In the genomic region with DNA sequence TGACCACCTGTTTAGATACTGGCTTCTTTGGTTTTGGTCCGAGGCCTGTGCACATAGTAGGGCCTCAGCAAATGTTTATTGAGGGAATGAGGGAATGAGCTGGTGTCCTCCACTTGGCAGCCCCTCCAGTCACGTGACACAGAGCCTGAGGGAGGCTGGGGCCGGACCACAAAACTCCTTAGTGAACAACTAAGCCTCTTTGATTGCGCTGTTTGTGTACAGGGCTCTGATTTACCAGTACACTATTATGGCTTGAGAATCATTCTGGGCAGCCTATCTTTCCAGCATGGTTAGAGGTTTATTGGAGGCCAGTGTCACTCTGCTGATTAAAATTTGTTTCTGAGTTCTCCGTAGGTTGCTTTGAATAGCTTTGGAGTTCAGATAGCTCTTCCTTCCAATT, we compare ENCODE assay signal across 13 cellular contexts. TPM values are rescaled to one million over a fixed set of nuclear protein-coding genes. Genes with fewer than 3 reads are reported as not detected.
"Had no signal": no experiment of that assay in that cellular context is flagged by ENCODE, and none has a peak within 500 bp of the region (broad histone marks: within the 10 kb centered on the region; RNA-seq: fewer than 3 reads in every experiment).

No MANE protein-coding gene starts in this region.

- H3K4me3 ChIP-seq: GM23338, HAP-1 had no signal

- H3K9me3 ChIP-seq: HAP-1 had no signal

- DNase-seq: H7, HFFc6, Karpas-422, KBM-7 had no signal

- H3K4me2 ChIP-seq: GM23338, KMS-11 had no signal

- H3K27ac ChIP-seq: HL-60, KMS-11 had no signal

- H3K36me3 ChIP-seq: HAP-1 had no signal

- ATAC-seq: GM23338, HCT116 had no signal

- H2AFZ ChIP-seq: GM23338 had no signal

- H3K4me1 ChIP-seq: HAP-1 had no signal

- H3K9ac ChIP-seq: KMS-11 had no signal

- FAIRE-seq: H1, HTR-8/SVneo had no signal

RNA-seq across cellular contexts. Expression of a gene that starts 10.2 kb away (rescaled TPM):
- total RNA-seq: HFFc6, HT-29 had no signal
- polyA plus RNA-seq: IgD-negative memory B cell had no signal
